ENCODE assay signal across 1 cellular context in the genomic region with DNA sequence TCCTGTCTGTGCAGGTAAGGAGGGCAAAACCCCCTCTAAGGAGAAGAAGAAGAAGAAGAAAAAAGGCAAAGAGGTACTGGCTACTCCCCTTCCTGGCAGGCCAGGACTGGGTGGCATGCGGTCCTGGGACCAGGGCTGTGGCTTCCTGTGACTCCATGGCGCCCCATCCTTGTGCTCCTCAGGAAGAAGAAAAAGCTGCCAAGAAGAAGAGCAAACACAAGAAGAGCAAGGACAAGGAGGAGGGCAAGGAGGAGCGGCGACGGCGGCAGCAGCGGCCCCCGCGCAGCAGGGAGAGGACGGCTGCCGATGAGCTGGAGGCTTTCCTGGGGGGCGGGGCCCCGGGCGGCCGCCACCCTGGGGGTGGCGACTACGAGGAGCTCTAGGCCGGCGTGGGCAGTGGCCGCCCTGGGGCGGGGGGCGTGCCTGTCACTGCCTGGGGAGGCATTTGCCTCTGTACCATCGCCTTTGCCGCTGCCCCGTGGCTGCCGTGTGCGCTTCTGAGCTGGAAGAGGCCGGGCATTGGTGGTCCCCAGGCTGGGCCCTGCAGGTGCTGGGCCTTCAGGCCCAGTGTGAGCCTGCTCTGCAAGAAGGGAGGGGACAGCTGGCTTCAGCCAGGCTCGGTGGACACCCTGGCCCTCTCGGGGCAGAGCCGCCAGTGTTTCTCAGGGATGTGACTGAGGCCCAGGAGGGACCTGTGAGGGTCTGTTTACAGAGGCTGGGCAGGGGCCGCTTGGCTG.
TF ChIP-seq lines count a peak whose summit lies in the region.

No MANE protein-coding gene starts in this region.

TF ChIP-seq in WTC11, 78 proteins besides CTCF, POLR2A, EP300 and RAD21 (continued from another document):
- TF ChIP-seq, protein P1, sequence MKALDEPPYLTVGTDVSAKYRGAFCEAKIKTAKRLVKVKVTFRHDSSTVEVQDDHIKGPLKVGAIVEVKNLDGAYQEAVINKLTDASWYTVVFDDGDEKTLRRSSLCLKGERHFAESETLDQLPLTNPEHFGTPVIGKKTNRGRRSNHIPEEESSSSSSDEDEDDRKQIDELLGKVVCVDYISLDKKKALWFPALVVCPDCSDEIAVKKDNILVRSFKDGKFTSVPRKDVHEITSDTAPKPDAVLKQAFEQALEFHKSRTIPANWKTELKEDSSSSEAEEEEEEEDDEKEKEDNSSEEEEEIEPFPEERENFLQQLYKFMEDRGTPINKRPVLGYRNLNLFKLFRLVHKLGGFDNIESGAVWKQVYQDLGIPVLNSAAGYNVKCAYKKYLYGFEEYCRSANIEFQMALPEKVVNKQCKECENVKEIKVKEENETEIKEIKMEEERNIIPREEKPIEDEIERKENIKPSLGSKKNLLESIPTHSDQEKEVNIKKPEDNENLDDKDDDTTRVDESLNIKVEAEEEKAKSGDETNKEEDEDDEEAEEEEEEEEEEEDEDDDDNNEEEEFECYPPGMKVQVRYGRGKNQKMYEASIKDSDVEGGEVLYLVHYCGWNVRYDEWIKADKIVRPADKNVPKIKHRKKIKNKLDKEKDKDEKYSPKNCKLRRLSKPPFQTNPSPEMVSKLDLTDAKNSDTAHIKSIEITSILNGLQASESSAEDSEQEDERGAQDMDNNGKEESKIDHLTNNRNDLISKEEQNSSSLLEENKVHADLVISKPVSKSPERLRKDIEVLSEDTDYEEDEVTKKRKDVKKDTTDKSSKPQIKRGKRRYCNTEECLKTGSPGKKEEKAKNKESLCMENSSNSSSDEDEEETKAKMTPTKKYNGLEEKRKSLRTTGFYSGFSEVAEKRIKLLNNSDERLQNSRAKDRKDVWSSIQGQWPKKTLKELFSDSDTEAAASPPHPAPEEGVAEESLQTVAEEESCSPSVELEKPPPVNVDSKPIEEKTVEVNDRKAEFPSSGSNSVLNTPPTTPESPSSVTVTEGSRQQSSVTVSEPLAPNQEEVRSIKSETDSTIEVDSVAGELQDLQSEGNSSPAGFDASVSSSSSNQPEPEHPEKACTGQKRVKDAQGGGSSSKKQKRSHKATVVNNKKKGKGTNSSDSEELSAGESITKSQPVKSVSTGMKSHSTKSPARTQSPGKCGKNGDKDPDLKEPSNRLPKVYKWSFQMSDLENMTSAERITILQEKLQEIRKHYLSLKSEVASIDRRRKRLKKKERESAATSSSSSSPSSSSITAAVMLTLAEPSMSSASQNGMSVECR (CRISPR knock-in tag; IDR thresholded peaks at IDR 0.05; ENCODE audit: borderline replicate concordance), result no peak
- TF ChIP-seq, protein P2, sequence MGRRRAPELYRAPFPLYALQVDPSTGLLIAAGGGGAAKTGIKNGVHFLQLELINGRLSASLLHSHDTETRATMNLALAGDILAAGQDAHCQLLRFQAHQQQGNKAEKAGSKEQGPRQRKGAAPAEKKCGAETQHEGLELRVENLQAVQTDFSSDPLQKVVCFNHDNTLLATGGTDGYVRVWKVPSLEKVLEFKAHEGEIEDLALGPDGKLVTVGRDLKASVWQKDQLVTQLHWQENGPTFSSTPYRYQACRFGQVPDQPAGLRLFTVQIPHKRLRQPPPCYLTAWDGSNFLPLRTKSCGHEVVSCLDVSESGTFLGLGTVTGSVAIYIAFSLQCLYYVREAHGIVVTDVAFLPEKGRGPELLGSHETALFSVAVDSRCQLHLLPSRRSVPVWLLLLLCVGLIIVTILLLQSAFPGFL (CRISPR knock-in tag; IDR thresholded peaks at IDR 0.05; ENCODE audit: borderline replicate concordance), result no peak
- no peak for TF ChIP-seq FOXP1 (CRISPR knock-in tag; IDR thresholded peaks at IDR 0.05; ENCODE audit: borderline replicate concordance)
- TF ChIP-seq TEAD1 (CRISPR knock-in tag; IDR thresholded peaks at IDR 0.05), result no peak
- TF ChIP-seq OVOL2 (CRISPR knock-in tag; IDR thresholded peaks at IDR 0.05; ENCODE audit: borderline replicate concordance), result no peak
- TF ChIP-seq, protein P3, sequence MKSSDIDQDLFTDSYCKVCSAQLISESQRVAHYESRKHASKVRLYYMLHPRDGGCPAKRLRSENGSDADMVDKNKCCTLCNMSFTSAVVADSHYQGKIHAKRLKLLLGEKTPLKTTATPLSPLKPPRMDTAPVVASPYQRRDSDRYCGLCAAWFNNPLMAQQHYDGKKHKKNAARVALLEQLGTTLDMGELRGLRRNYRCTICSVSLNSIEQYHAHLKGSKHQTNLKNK (CRISPR knock-in tag; IDR thresholded peaks at IDR 0.05), result no peak
- TF ChIP-seq HMGA2 (CRISPR knock-in tag; IDR thresholded peaks at IDR 0.05), result no peak
- TF ChIP-seq TCF7 (CRISPR knock-in tag; IDR thresholded peaks at IDR 0.05; ENCODE audit: low read depth), result no peak
- TF ChIP-seq, protein P4, sequence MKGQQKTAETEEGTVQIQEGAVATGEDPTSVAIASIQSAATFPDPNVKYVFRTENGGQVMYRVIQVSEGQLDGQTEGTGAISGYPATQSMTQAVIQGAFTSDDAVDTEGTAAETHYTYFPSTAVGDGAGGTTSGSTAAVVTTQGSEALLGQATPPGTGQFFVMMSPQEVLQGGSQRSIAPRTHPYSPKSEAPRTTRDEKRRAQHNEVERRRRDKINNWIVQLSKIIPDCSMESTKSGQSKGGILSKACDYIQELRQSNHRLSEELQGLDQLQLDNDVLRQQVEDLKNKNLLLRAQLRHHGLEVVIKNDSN (CRISPR knock-in tag; IDR thresholded peaks at IDR 0.05), result no peak
- TF ChIP-seq FOXJ3 (CRISPR knock-in tag; IDR thresholded peaks at IDR 0.05; ENCODE audit: borderline replicate concordance), result no peak
- no peak for TF ChIP-seq NFATC4 (CRISPR knock-in tag; IDR thresholded peaks at IDR 0.05)
